ENCODE assay signal across 9 cellular contexts in genomic region chr13:96771501-96772367, GRCh38.
A peak's percentile ranks its signal among the peaks of the same experiment; 100 is the strongest.
DNase-seq lines count a peak whose midpoint lies in the region; ATAC-seq and TF ChIP-seq lines count a peak whose summit lies in the region.
"Had no signal": no experiment of that assay in that cellular context is flagged by ENCODE, and none has a peak within 500 bp of the region (broad histone marks: within the 10 kb centered on the region; RNA-seq: fewer than 3 reads in every experiment).

No MANE protein-coding gene starts in this region.

- POLR2A ChIA-PET in GM10248 (lab: Yijun Ruan, JAX): no interaction called here

- H3K27ac ChIP-seq in epithelial cell of prostate: peak overlapping the region; percentile 92

- TF ChIP-seq CTCF in GM10248 (IDR thresholded peaks at IDR 0.05; ENCODE audit: control extremely low read depth, extremely low read depth, low read depth, missing control alignments): no peak

- CTCF ChIA-PET in GM10248 (lab: Yijun Ruan, JAX): no interaction called here

- DNase-seq in epithelial cell of prostate (ENCODE audit: low read depth, low spot score) (peak; percentile 10), GM10248 (ENCODE audit: extremely low spot score) (no peak), CD1c-positive myeloid dendritic cell (ENCODE audit: extremely low spot score) (no peak)
- DNase-seq in stimulated activated CD4-positive, alpha-beta T cell treated with anti-CD3 and anti-CD28 coated beads, Interleukin-2, amount 100 ng/mL, for 48 hours: no peak
- DNase-seq: T-helper 2 cell had no signal

- ATAC-seq in GM18520 (IDR thresholded peaks at IDR 0.05; ENCODE audit: unreplicated experiment) (peak; percentile 53), GM21515 (IDR thresholded peaks at IDR 0.05; ENCODE audit: unreplicated experiment) (peak; percentile 79), HG03280 (IDR thresholded peaks at IDR 0.05; ENCODE audit: unreplicated experiment) (peak; percentile 78), HG03460 (IDR thresholded peaks at IDR 0.05; ENCODE audit: unreplicated experiment) (no peak)
